33 cellular contexts compared by ENCODE assay signal in genomic region chr1:84961316-84961715, GRCh38. TPM values are rescaled to one million over a fixed set of nuclear protein-coding genes. Genes with fewer than 3 reads are reported as not detected.
"Had no signal": no experiment of that assay in that cellular context is flagged by ENCODE, and none has a peak within 500 bp of the region (broad histone marks: within the 10 kb centered on the region; RNA-seq: fewer than 3 reads in every experiment).

No MANE protein-coding gene starts in this region.

- DNase-seq: activated CD4-positive, alpha-beta T cell treated with anti-CD3 and anti-CD28 coated beads for 48 hours; activated CD4-positive, alpha-beta T cell treated with anti-CD3 and anti-CD28 coated beads, Interleukin-2, amount 50 U/mL, for 48 hours; activated CD8-positive, alpha-beta memory T cell treated with anti-CD3 and anti-CD28 coated beads for 24 hours; activated effector memory CD4-positive, alpha-beta T cell treated with Interleukin-2 at 50 U/mL for 16 hours; activated naive CD4-positive, alpha-beta T cell treated with Interleukin-2 at 50 U/mL for 16 hours; activated T-cell treated with anti-CD3 and anti-CD28 coated beads, Interleukin-2, amount 50 U/mL, for 1 hour; aorta; cortex of kidney; foreskin melanocyte; heart right ventricle; left lung; lower lobe of right lung; ovary; retina; stimulated activated CD4-positive, alpha-beta T cell treated with anti-CD3 and anti-CD28 coated beads, Interleukin-4, amount 100 ng/mL, for 24 hours; stimulated activated naive CD8-positive, alpha-beta T cell treated with anti-CD3 and anti-CD28 coated beads, Interleukin-15, amount 100 ng/mL, for 72 hours; SW 1271; T-helper 9 cell; WERI-Rb-1 had no signal

- H3K9me3 ChIP-seq: heart right ventricle, left lung, lower lobe of right lung, neutrophil, ovary, prostate gland, tibial nerve had no signal

- H3K27me3 Mint-ChIP-seq: activated naive CD8-positive, alpha-beta T cell had no signal

- H3K27ac ChIP-seq: heart right ventricle, left lung, lower lobe of right lung, neutrophil, ovary, prostate gland, skin epidermis, tibial nerve, WERI-Rb-1 had no signal

- H3K4me1 ChIP-seq: left lung, lower lobe of right lung, prostate gland, tibial nerve had no signal

- H3K36me3 ChIP-seq: heart right ventricle, left lung, lower lobe of right lung, neutrophil, ovary, prostate gland, tibial nerve, WERI-Rb-1 had no signal

- H3K4me3 Mint-ChIP-seq: activated naive CD8-positive, alpha-beta T cell; brain; nephron; stimulated activated effector memory CD8-positive, alpha-beta T cell treated with anti-CD3 and anti-CD28 coated beads, Interleukin-12 subunit alpha, Interleukin-12 subunit beta, amount 100 ng/mL, for 72 hours; stimulated activated naive CD8-positive, alpha-beta T cell treated with anti-CD3 and anti-CD28 coated beads, Interleukin-15, amount 100 ng/mL, for 72 hours; T-helper 1 cell treated with Interleukin-12 subunit alpha and Interleukin-12 subunit beta and Interleukin-4 antibody, amounts not matched to agents 30 μg/mL and 1 μg/mL, for 36 hours had no signal

- H3K36me3 Mint-ChIP-seq: brain had no signal

- H3K4me1 Mint-ChIP-seq: brain, nephron had no signal

- H3K27me3 ChIP-seq: left lung, ovary, tibial nerve had no signal

- ATAC-seq: activated CD4-positive, CD25-positive, alpha-beta regulatory T cell treated with anti-CD3 and anti-CD28 coated beads, Interleukin-2, amount 50 U/mL, for 24 hours; sciatic nerve; stimulated activated effector memory CD8-positive, alpha-beta T cell treated with anti-CD3 and anti-CD28 coated beads, Interleukin-12 subunit alpha, Interleukin-12 subunit beta, amount 100 ng/mL, for 72 hours; stimulated activated naive CD8-positive, alpha-beta T cell treated with anti-CD3 and anti-CD28 coated beads, Interleukin-15, amount 100 ng/mL, for 72 hours had no signal

- H3K9me3 Mint-ChIP-seq: brain; nephron; stimulated activated effector memory CD8-positive, alpha-beta T cell treated with anti-CD3 and anti-CD28 coated beads, Interleukin-12 subunit alpha, Interleukin-12 subunit beta, amount 100 ng/mL, for 72 hours; stimulated activated naive CD8-positive, alpha-beta T cell treated with anti-CD3 and anti-CD28 coated beads, Interleukin-15, amount 100 ng/mL, for 72 hours; T-helper 1 cell treated with Interleukin-12 subunit alpha and Interleukin-12 subunit beta and Interleukin-4 antibody, amounts not matched to agents 30 μg/mL and 1 μg/mL, for 36 hours had no signal

- H3K4me3 ChIP-seq: heart right ventricle, left lung, lower lobe of right lung, ovary, prostate gland, skin epidermis, tibial nerve had no signal

- H3K27ac Mint-ChIP-seq: activated naive CD8-positive, alpha-beta T cell; brain; nephron; stimulated activated effector memory CD8-positive, alpha-beta T cell treated with anti-CD3 and anti-CD28 coated beads, Interleukin-12 subunit alpha, Interleukin-12 subunit beta, amount 100 ng/mL, for 72 hours; stimulated activated naive CD8-positive, alpha-beta T cell treated with anti-CD3 and anti-CD28 coated beads, Interleukin-15, amount 100 ng/mL, for 72 hours; T-helper 1 cell treated with Interleukin-12 subunit alpha and Interleukin-12 subunit beta and Interleukin-4 antibody, amounts not matched to agents 30 μg/mL and 1 μg/mL, for 36 hours had no signal

RNA-seq across cellular contexts. Expression of gene MCOLN2, which starts 35.6 kb away (rescaled TPM):
- total RNA-seq: cerebellum, endothelial cell of umbilical vein, glomerular endothelial cell had no signal
